In genomic region chr21:29305068-29305467, GRCh38 we compare ENCODE assay signal across 18 cellular contexts. TPM values are rescaled to one million over a fixed set of nuclear protein-coding genes. Genes with fewer than 3 reads are reported as not detected.
DNase-seq lines count a peak whose midpoint lies in the region; ATAC-seq, FAIRE-seq and TF ChIP-seq lines count a peak whose summit lies in the region.
"Had no signal": no experiment of that assay in that cellular context is flagged by ENCODE, and none has a peak within 500 bp of the region (broad histone marks: within the 10 kb centered on the region; RNA-seq: fewer than 3 reads in every experiment).

No MANE protein-coding gene starts in this region.

- H3K36me3 Mint-ChIP-seq in astrocyte (ENCODE audit: low read depth, unreplicated experiment): no peaks in the 10 kb centered on the region
- H3K36me3 Mint-ChIP-seq in stimulated activated effector memory CD8-positive, alpha-beta T cell treated with anti-CD3 and anti-CD28 coated beads, Interleukin-12 subunit alpha, Interleukin-12 subunit beta, amount 100 ng/mL, for 72 hours: peaks cover 24% of the 10 kb centered on the region

- no peaks in the 10 kb centered on the region for H3K27me3 Mint-ChIP-seq in astrocyte (ENCODE audit: low read depth, unreplicated experiment)
- H3K27me3 Mint-ChIP-seq: activated naive CD4-positive, alpha-beta T cell treated with anti-CD3 and anti-CD28 coated beads, Interleukin-2, amount 10 ng/mL, durations not matched to agents 7 days and 5 days; CD4-positive, alpha-beta memory T cell had no signal

- TF ChIP-seq EP300 in SK-N-SH (IDR thresholded peaks at IDR 0.05; ENCODE audit: borderline replicate concordance in 1 of 2, low read depth in 1 of 2, low read length in 1 of 2): no peak

- H3K18ac ChIP-seq in mesenchymal stem cell (ENCODE audit: low read depth in 1 of 2, low read length in 2 of 2): no peak overlapping the region

- TF ChIP-seq RAD21 in SK-N-SH (IDR thresholded peaks at IDR 0.05; ENCODE audit: low read length): no peak

- no peaks in the 10 kb centered on the region for H3K79me1 ChIP-seq in mesenchymal stem cell (replicated peaks; ENCODE audit: low read length, poor library complexity, severe bottlenecking)

- peaks cover 3% of the 10 kb centered on the region for H3F3A ChIP-seq in SK-N-SH (replicated peaks; ENCODE audit: insufficient read depth)

- no peak overlapping the region for H2BK15ac ChIP-seq in mesenchymal stem cell (ENCODE audit: low read depth, poor library complexity, severe bottlenecking)

- no peak overlapping the region for H3K4ac ChIP-seq in mesenchymal stem cell (ENCODE audit: low read depth in 1 of 2, low read length in 2 of 2)

- H2BK12ac ChIP-seq in mesenchymal stem cell (ENCODE audit: low read length in 2 of 2): no peak overlapping the region

- 85% methylated on average over 3 of the region's 3 CpGs for WGBS in SK-N-SH (ENCODE audit: low lambda C conversion rate)
- WGBS in mesenchymal stem cell: 72% methylated on average over 1 of the region's 3 CpGs
- WGBS in thyroid gland, 2 donors: 39 to 45% methylated on average over 3 of the region's 3 CpGs

- no peak overlapping the region for H3K4me3 Mint-ChIP-seq in astrocyte (ENCODE audit: unreplicated experiment)
- no peak overlapping the region for H3K4me3 Mint-ChIP-seq in stimulated activated effector memory CD8-positive, alpha-beta T cell treated with anti-CD3 and anti-CD28 coated beads, Interleukin-12 subunit alpha, Interleukin-12 subunit beta, amount 100 ng/mL, for 72 hours
- H3K4me3 Mint-ChIP-seq: activated naive CD4-positive, alpha-beta T cell treated with anti-CD3 and anti-CD28 coated beads, Interleukin-2, amount 10 ng/mL, durations not matched to agents 7 days and 5 days; CD4-positive, alpha-beta memory T cell had no signal

- no peak overlapping the region for H3K23ac ChIP-seq in mesenchymal stem cell (ENCODE audit: low read length in 2 of 2)

- no peaks in the 10 kb centered on the region for H3K9me2 ChIP-seq in SK-N-SH

- H3K27me3 ChIP-seq in SK-N-SH (ENCODE audit: insufficient read depth) (no peaks in the 10 kb centered on the region), astrocyte (ENCODE audit: insufficient read depth, low read length) (no peaks in the 10 kb centered on the region), mesenchymal stem cell (ENCODE audit: control insufficient read depth in 1 of 2, insufficient read depth in 1 of 2, low read length in 2 of 2) (no peaks in the 10 kb centered on the region), thyroid gland (no peaks in the 10 kb centered on the region)

- H3K9me3 ChIP-seq in SK-N-SH (no peaks in the 10 kb centered on the region), astrocyte (ENCODE audit: insufficient read depth, low read depth, low read length) (no peaks in the 10 kb centered on the region), mesenchymal stem cell (ENCODE audit: control insufficient read depth, low read length) (no peaks in the 10 kb centered on the region), thyroid gland (no peaks in the 10 kb centered on the region)

- POLR2A ChIA-PET in SK-N-SH (lab: Yijun Ruan, JAX): no interaction called here

- TF ChIP-seq CTCF in SK-N-SH (IDR thresholded peaks at IDR 0.05) (no peak), astrocyte (IDR thresholded peaks at IDR 0.05; ENCODE audit: insufficient read depth, low read depth, low read length) (no peak), thyroid gland (IDR thresholded peaks at IDR 0.05) (no peak)

- peak overlapping the region; percentile 21 for H3K27ac Mint-ChIP-seq in astrocyte (ENCODE audit: unreplicated experiment)
- H3K27ac Mint-ChIP-seq in stimulated activated effector memory CD8-positive, alpha-beta T cell treated with anti-CD3 and anti-CD28 coated beads, Interleukin-12 subunit alpha, Interleukin-12 subunit beta, amount 100 ng/mL, for 72 hours: no peak overlapping the region
- H3K27ac Mint-ChIP-seq: activated naive CD4-positive, alpha-beta T cell treated with anti-CD3 and anti-CD28 coated beads, Interleukin-2, amount 10 ng/mL, durations not matched to agents 7 days and 5 days had no signal

- no peak overlapping the region for H3K14ac ChIP-seq in mesenchymal stem cell (ENCODE audit: low read length in 2 of 2)

- no peak overlapping the region for H2BK120ac ChIP-seq in mesenchymal stem cell (ENCODE audit: low read depth, low read length)

- no peak overlapping the region for H2AFZ ChIP-seq in SK-N-SH (ENCODE audit: low read depth)
- H2AFZ ChIP-seq in astrocyte (ENCODE audit: low read depth, low read length): no peak overlapping the region
- no peak overlapping the region for H2AFZ ChIP-seq in mesenchymal stem cell (ENCODE audit: low read depth, low read length)
- H2AFZ ChIP-seq: parathyroid adenoma had no signal

- FAIRE-seq in astrocyte (lab: Jason Lieb, UNC): no peak

- peaks cover 51% of the 10 kb centered on the region for H3K4me1 Mint-ChIP-seq in astrocyte (ENCODE audit: low read depth, unreplicated experiment)
- peaks cover 57% of the 10 kb centered on the region for H3K4me1 Mint-ChIP-seq in stimulated activated effector memory CD8-positive, alpha-beta T cell treated with anti-CD3 and anti-CD28 coated beads, Interleukin-12 subunit alpha, Interleukin-12 subunit beta, amount 100 ng/mL, for 72 hours

- CTCF ChIA-PET in SK-N-SH (lab: Yijun Ruan, JAX): interaction anchor here (0.8 kb wide), 1 partner anchor 217 kb away, joined by 3 read pairs; no protein-coding TSS in a partner anchor

- TF ChIP-seq POLR2A in thyroid gland (IDR thresholded peaks at IDR 0.05): no peak

- H3K9me3 Mint-ChIP-seq in astrocyte (ENCODE audit: unreplicated experiment): no peaks in the 10 kb centered on the region
- H3K9me3 Mint-ChIP-seq in stimulated activated effector memory CD8-positive, alpha-beta T cell treated with anti-CD3 and anti-CD28 coated beads, Interleukin-12 subunit alpha, Interleukin-12 subunit beta, amount 100 ng/mL, for 72 hours: no peaks in the 10 kb centered on the region
- H3K9me3 Mint-ChIP-seq: activated naive CD4-positive, alpha-beta T cell treated with anti-CD3 and anti-CD28 coated beads, Interleukin-2, amount 10 ng/mL, durations not matched to agents 7 days and 5 days; CD4-positive, alpha-beta memory T cell had no signal

- H3K27ac ChIP-seq in SK-N-SH (ENCODE audit: low read depth in 2 of 2, low read length in 1 of 2): peak overlapping the region in 1 of 2 experiments; percentile 16; a peak in 1 of 4 replicates
- peak overlapping the region; percentile 6 for H3K27ac ChIP-seq in astrocyte (ENCODE audit: low read depth, low read length)
- H3K27ac ChIP-seq in mesenchymal stem cell (ENCODE audit: low read length, poor library complexity, severe bottlenecking): no peak overlapping the region
- peak overlapping the region in 2 of 3 donors; percentile 0 to 18 for H3K27ac ChIP-seq in thyroid gland
- H3K27ac ChIP-seq: 22Rv1, parathyroid adenoma had no signal

- no peak overlapping the region for H3K4me3 ChIP-seq in SK-N-SH (ENCODE audit: low read depth in 2 of 2, low read length in 1 of 2)
- H3K4me3 ChIP-seq in astrocyte (ENCODE audit: insufficient read depth, low read depth, low read length): no peak overlapping the region
- peak overlapping the region in 1 of 2 experiments; percentile 13 for H3K4me3 ChIP-seq in mesenchymal stem cell (ENCODE audit: insufficient read depth in 1 of 2, low read depth in 1 of 2, low read length in 2 of 2)
- no peak overlapping the region for H3K4me3 ChIP-seq in thyroid gland (replicated peaks in 1 of 3)

- peaks cover 100% of the 10 kb centered on the region for H3K79me2 ChIP-seq in SK-N-SH (ENCODE audit: insufficient read depth)
- H3K79me2 ChIP-seq in astrocyte (ENCODE audit: insufficient read depth, low read length): peaks cover 100% of the 10 kb centered on the region

- peaks cover 6 to 23% of the 10 kb centered on the region in 2 experiments for H3K36me3 ChIP-seq in SK-N-SH (replicated peaks in 1 of 2; ENCODE audit: control insufficient read depth in 1 of 2, insufficient read depth in 2 of 2, low read length in 1 of 2)
- H3K36me3 ChIP-seq in astrocyte (ENCODE audit: insufficient read depth, low read length): peaks cover 9% of the 10 kb centered on the region
- H3K36me3 ChIP-seq in mesenchymal stem cell (ENCODE audit: control insufficient read depth in 1 of 2, insufficient read depth in 2 of 2, low read depth in 1 of 2, low read length in 2 of 2): peaks cover 0 to 24% of the 10 kb centered on the region in 2 experiments
- no peaks in the 10 kb centered on the region for H3K36me3 ChIP-seq in thyroid gland

- H3K4me2 ChIP-seq in SK-N-SH (peak overlapping the region; percentile 6; the same call in 1 of the 2 replicates), astrocyte (ENCODE audit: low read length) (peak overlapping the region; percentile 87), mesenchymal stem cell (ENCODE audit: low read length, poor library complexity, severe bottlenecking) (no peak overlapping the region)

- H3K4me1 ChIP-seq in SK-N-SH (ENCODE audit: control insufficient read depth in 1 of 2, insufficient read depth in 2 of 2, low read depth in 1 of 2, low read length in 1 of 2) (peaks cover 20 to 57% of the 10 kb centered on the region in 2 experiments; a peak in 3 of 4 replicates), astrocyte (ENCODE audit: insufficient read depth, low read length) (peaks cover 32% of the 10 kb centered on the region), mesenchymal stem cell (ENCODE audit: control insufficient read depth, insufficient read depth, low read depth, low read length) (peaks cover 3% of the 10 kb centered on the region), thyroid gland (peaks cover 52 to 72% of the 10 kb centered on the region in 2 donors)
- H3K4me1 ChIP-seq: parathyroid adenoma had no signal

- no peak overlapping the region for H4K91ac ChIP-seq in mesenchymal stem cell (ENCODE audit: low read length)

- H4K8ac ChIP-seq in mesenchymal stem cell (ENCODE audit: low read length): no peak overlapping the region

- no peak overlapping the region for H2AK5ac ChIP-seq in mesenchymal stem cell (ENCODE audit: low read length, severe bottlenecking)

- ATAC-seq in SK-N-SH treated with all-trans-retinoic acid at 6 μM for 48 hours: no peak
- no peak for ATAC-seq in stimulated activated effector memory CD8-positive, alpha-beta T cell treated with anti-CD3 and anti-CD28 coated beads, Interleukin-12 subunit alpha, Interleukin-12 subunit beta, amount 100 ng/mL, for 72 hours

- no peak overlapping the region for H3K9ac ChIP-seq in SK-N-SH
- H3K9ac ChIP-seq in astrocyte (ENCODE audit: low read length): peak overlapping the region; percentile 5
- H3K9ac ChIP-seq in mesenchymal stem cell (ENCODE audit: low read length): peak overlapping the region; percentile 40
- H3K9ac ChIP-seq: parathyroid adenoma had no signal

- intact Hi-C loops in thyroid gland (cut with DNase I): no loop called here

- DNase-seq in SK-N-SH: no peak
- no peak for DNase-seq in astrocyte (ENCODE audit: low read depth)
- no peak for DNase-seq in mesenchymal stem cell
- DNase-seq in thyroid gland: peak in 1 of 2 donors; percentile 18
- no peak for DNase-seq in DMS53 treated with DMSO at 0.1 percent for 48 hours (lab: John Stamatoyannopoulos, UW; ENCODE audit: unreplicated experiment)
- no peak for DNase-seq in hypothalamus (lab: John Stamatoyannopoulos, UW)
- no peak for DNase-seq in stimulated activated effector memory CD8-positive, alpha-beta T cell treated with anti-CD3 and anti-CD28 coated beads, Interleukin-12 subunit alpha, Interleukin-12 subunit beta, amount 100 ng/mL, for 72 hours (ENCODE audit: low spot score in 2 of 2)
- DNase-seq: activated CD4-positive, alpha-beta T cell treated with anti-CD3 and anti-CD28 coated beads for 48 hours; activated naive CD4-positive, alpha-beta T cell treated with anti-CD3 and anti-CD28 coated beads, Interleukin-2, amount 10 ng/mL, durations not matched to agents 7 days and 5 days; activated T-cell treated with anti-CD3 and anti-CD28 coated beads for 4 hours; CD4-positive, alpha-beta memory T cell; erythroblast; NCI-H1694 treated with DMSO at 0.1 percent for 48 hours; stimulated activated naive CD4-positive, alpha-beta T cell; T1000 had no signal

- H4K20me1 ChIP-seq in SK-N-SH (ENCODE audit: insufficient read depth) (peaks cover 98% of the 10 kb centered on the region), astrocyte (ENCODE audit: insufficient read depth, low read length) (peaks cover 90% of the 10 kb centered on the region)

- H2BK5ac ChIP-seq in mesenchymal stem cell (ENCODE audit: low read depth, low read length, poor library complexity, severe bottlenecking): no peak overlapping the region

RNA-seq across cellular contexts. Expression of gene BACH1, which starts 6.3 kb away (rescaled TPM):
- polyA plus RNA-seq in SK-N-SH (2012; rRNA removed): 18.1 and 21.9 TPM in 2 replicates
- polyA plus RNA-seq in SK-N-SH (2012; cell fraction: cytosol; rRNA removed): 24.3 and 24.6 TPM in 2 replicates
- 16.9 and 22.0 TPM in 2 replicates for polyA plus RNA-seq in SK-N-SH (2012; cell fraction: nucleus; rRNA removed)
- total RNA-seq in astrocyte (93.1 and 110 TPM in 2 replicates), thyroid gland (10 to 100 TPM; 36.3 to 89.9 (median 64.9) TPM)
- 34.9 TPM for polyA plus RNA-seq in mesenchymal stem cell (2013, experiment 1 of 2)
- 36.8 TPM for polyA plus RNA-seq in mesenchymal stem cell (2013, experiment 2 of 2)
